Comparison of ENCODE assay signal across 15 cellular contexts in the genomic region with DNA sequence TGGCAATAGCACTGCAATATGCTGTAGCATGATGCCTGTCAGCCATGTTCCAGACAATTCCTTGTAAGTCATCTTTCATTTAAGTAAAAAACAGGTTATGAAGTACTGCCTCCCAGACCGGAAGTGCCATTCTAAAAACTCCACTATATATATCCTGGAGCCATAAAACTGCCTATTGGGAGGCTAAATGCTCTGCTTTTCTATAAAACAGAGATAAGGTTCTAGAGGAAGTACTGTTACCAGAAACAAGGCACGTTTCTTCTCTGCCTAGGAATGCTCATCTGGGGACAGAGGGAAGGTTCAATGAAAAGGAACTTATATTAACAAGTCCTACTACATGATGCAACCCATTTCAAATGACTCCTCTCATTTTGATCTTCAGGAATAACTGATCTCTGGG.
DNase-seq lines count a peak whose midpoint lies in the region; ATAC-seq, FAIRE-seq and TF ChIP-seq lines count a peak whose summit lies in the region.
"Had no signal": no experiment of that assay in that cellular context is flagged by ENCODE, and none has a peak within 500 bp of the region (broad histone marks: within the 10 kb centered on the region; RNA-seq: fewer than 3 reads in every experiment).

No MANE protein-coding gene starts in this region.

- H3K79me2 ChIP-seq in endothelial cell of umbilical vein (ENCODE audit: control insufficient read depth, insufficient read depth, low read length) = no peaks in the 10 kb centered on the region
- no peaks in the 10 kb centered on the region for H3K79me2 ChIP-seq in MM.1S (ENCODE audit: low read length)

- intact Hi-C loops in endothelial cell of umbilical vein (cut with micrococcal nuclease) = loop anchor here (5.0 kb wide), 1 partner anchor 577 kb away; no protein-coding TSS in a partner anchor

- H3K27me3 Mint-ChIP-seq in activated T-cell treated with anti-CD3 and anti-CD28 coated beads, Interleukin-2, amount 50 U/mL, for 72 hours (ENCODE audit: low read depth) = no peaks in the 10 kb centered on the region

- FAIRE-seq in GM12891 (lab: Jason Lieb, UNC) = peak; percentile 35
- no peak for FAIRE-seq in endothelial cell of umbilical vein (lab: Jason Lieb, UNC)
- FAIRE-seq: A549 had no signal

- H3K4me1 Mint-ChIP-seq in activated T-cell treated with anti-CD3 and anti-CD28 coated beads, Interleukin-2, amount 50 U/mL, for 72 hours (ENCODE audit: low read depth) = peaks cover 3% of the 10 kb centered on the region

- H3K9me3 ChIP-seq in endothelial cell of umbilical vein (replicated peaks; ENCODE audit: control insufficient read depth, insufficient read depth, low read length) (no peaks in the 10 kb centered on the region), MM.1S (replicated peaks; ENCODE audit: insufficient read depth, low read length) (no peaks in the 10 kb centered on the region)
- H3K9me3 ChIP-seq: A549 had no signal

- no peaks in the 10 kb centered on the region for H3K9me2 ChIP-seq in MM.1S (replicated peaks; ENCODE audit: insufficient read depth, low read length)

- H3K4me1 ChIP-seq in endothelial cell of umbilical vein (ENCODE audit: control insufficient read depth, extremely low read depth, insufficient read depth, low read length) (peaks cover 3% of the 10 kb centered on the region), MM.1S (ENCODE audit: low read length) (no peaks in the 10 kb centered on the region)

- peaks cover 0 to 2% of the 10 kb centered on the region in 2 donors for H3K9me3 Mint-ChIP-seq in activated T-cell treated with anti-CD3 and anti-CD28 coated beads, Interleukin-2, amount 50 U/mL, for 72 hours
- H3K9me3 Mint-ChIP-seq: CD8-positive, alpha-beta T cell had no signal

- H4K20me1 ChIP-seq in endothelial cell of umbilical vein (replicated peaks; ENCODE audit: control insufficient read depth, extremely low read depth, insufficient read depth, low read length) = no peaks in the 10 kb centered on the region
- H4K20me1 ChIP-seq in MM.1S (ENCODE audit: insufficient read depth, low read length) = no peaks in the 10 kb centered on the region

- dilution Hi-C loops in endothelial cell of umbilical vein (cut with MboI; ENCODE audit: extremely low pct_ligation_motif_present, low sequenced_read_pairs) = no loop called here

- H3K27ac Mint-ChIP-seq in activated T-cell treated with anti-CD3 and anti-CD28 coated beads, Interleukin-2, amount 50 U/mL, for 72 hours = no peak overlapping the region
- H3K27ac Mint-ChIP-seq: CD14-positive monocyte; CD8-positive, alpha-beta T cell had no signal

- H3F3A ChIP-seq in MM.1S (ENCODE audit: insufficient read depth, low read length) = no peaks in the 10 kb centered on the region

- H3K9ac ChIP-seq in endothelial cell of umbilical vein (replicated peaks; ENCODE audit: extremely low read depth, insufficient read depth, low read length) (no peak overlapping the region), MM.1S (ENCODE audit: low read length) (no peak overlapping the region)

- no peaks in the 10 kb centered on the region for H3K9me1 ChIP-seq in endothelial cell of umbilical vein (replicated peaks; ENCODE audit: control insufficient read depth, extremely low read depth, insufficient read depth, low read length)

- H3K36me3 ChIP-seq in endothelial cell of umbilical vein (ENCODE audit: control insufficient read depth in 2 of 2, extremely low read depth in 1 of 2, insufficient read depth in 2 of 2, low read length in 2 of 2) (no peaks in the 10 kb centered on the region), MM.1S (replicated peaks; ENCODE audit: insufficient read depth, low read length) (no peaks in the 10 kb centered on the region)

- ATAC-seq in activated T-cell treated with anti-CD3 and anti-CD28 coated beads, Interleukin-2, amount 50 U/mL, for 72 hours (replicated peaks in 1 of 2) = no peak
- ATAC-seq: A549; CD8-positive, alpha-beta T cell had no signal

- TF ChIP-seq POLR2A in GM12891 (IDR thresholded peaks at IDR 0.05; ENCODE audit: low read depth, low read length) (no peak; the same call in 1 of the 2 replicates), endothelial cell of umbilical vein (IDR thresholded peaks at IDR 0.05; ENCODE audit: low read depth, low read length) (no peak)

- H3K36me3 Mint-ChIP-seq in activated T-cell treated with anti-CD3 and anti-CD28 coated beads, Interleukin-2, amount 50 U/mL, for 72 hours (ENCODE audit: insufficient read depth in 2 of 2) = peaks cover 0 to 5% of the 10 kb centered on the region in 2 donors

- no peak overlapping the region for H3K4me3 ChIP-seq in endothelial cell of umbilical vein (replicated peaks in 1 of 3; ENCODE audit: insufficient read depth in 1 of 3, low read depth in 1 of 3, low read length in 3 of 3)
- no peak overlapping the region for H3K4me3 ChIP-seq in MM.1S (ENCODE audit: low read length)
- H3K4me3 ChIP-seq: A549 had no signal

- no peak overlapping the region for H3K27ac ChIP-seq in endothelial cell of umbilical vein (ENCODE audit: insufficient read depth, low read depth, low read length)
- H3K27ac ChIP-seq in MM.1S (ENCODE audit: low read length) = no peak overlapping the region
- H3K27ac ChIP-seq: A549, HL-60 had no signal

- TF ChIP-seq CTCF in endothelial cell of umbilical vein (IDR thresholded peaks at IDR 0.05; ENCODE audit: extremely low read depth in 1 of 2, insufficient read depth in 1 of 2, low read depth in 1 of 2, low read length in 2 of 2) = no peak
- no peak for TF ChIP-seq CTCF in MM.1S (IDR thresholded peaks at IDR 0.05; ENCODE audit: low read length)

- no peak overlapping the region for H3K4me3 Mint-ChIP-seq in activated T-cell treated with anti-CD3 and anti-CD28 coated beads, Interleukin-2, amount 50 U/mL, for 72 hours
- H3K4me3 Mint-ChIP-seq: CD14-positive monocyte; CD8-positive, alpha-beta T cell had no signal

- CTCF ChIA-PET in endothelial cell of umbilical vein (lab: Charles Lee) = interaction anchor here (0.6 kb wide), 1 partner anchor 325 kb away, joined by 5 read pairs; no protein-coding TSS in a partner anchor

- POLR2A ChIA-PET in endothelial cell of umbilical vein (lab: Charles Lee) = no interaction called here

- H2AFZ ChIP-seq in endothelial cell of umbilical vein (ENCODE audit: low read depth, low read length) (no peak overlapping the region), MM.1S (ENCODE audit: low read length) (no peak overlapping the region)

- H3K4me2 ChIP-seq in endothelial cell of umbilical vein (ENCODE audit: insufficient read depth, low read length) = no peak overlapping the region
- H3K4me2 ChIP-seq in MM.1S (ENCODE audit: low read depth, low read length) = no peak overlapping the region
- H3K4me2 ChIP-seq: A549 had no signal

- DNase-seq in GM12891 (ENCODE audit: insufficient read length, low spot score) (no peak), OCI-M1 (lab: John Stamatoyannopoulos, UW) (peak; percentile 43), endothelial cell of umbilical vein (ENCODE audit: low read depth, low spot score) (peak; percentile 50), superior temporal gyrus (ENCODE audit: extremely low spot score) (peak; percentile 5), DMS 273 treated with DMSO at 0.1 percent for 48 hours (lab: John Stamatoyannopoulos, UW) (no peak), MM.1S (no peak)
- DNase-seq in activated T-cell treated with anti-CD3 and anti-CD28 coated beads, Interleukin-2, amount 50 U/mL, for 72 hours = no peak
- DNase-seq: CD8-positive, alpha-beta T cell; DMS153; DND-41; GF-D8; HCEC 1CT had no signal

- BruUV-seq in endothelial cell of umbilical vein (replicated peaks; lab: Mats Ljungman, UMichigan) = no TSS peak

- no peaks in the 10 kb centered on the region for H3K27me3 ChIP-seq in endothelial cell of umbilical vein (ENCODE audit: control insufficient read depth in 2 of 2, insufficient read depth in 2 of 2, low read length in 2 of 2)
- no peaks in the 10 kb centered on the region for H3K27me3 ChIP-seq in MM.1S (replicated peaks; ENCODE audit: insufficient read depth, low read length)

TF ChIP-seq in GM12891, 5 proteins besides CTCF, POLR2A, EP300 and RAD21:
- no peak for TF ChIP-seq POU2F2 (IDR thresholded peaks at IDR 0.05; ENCODE audit: low read depth, low read length)
- no peak for TF ChIP-seq TAF1 (IDR thresholded peaks at IDR 0.05; ENCODE audit: low read depth, low read length)
- TF ChIP-seq PAX5 (IDR thresholded peaks at IDR 0.05; ENCODE audit: insufficient read depth, low read length, severe bottlenecking) = no peak
- peak; percentile 56; the same call in 1 of the 2 replicates for TF ChIP-seq POLR2AphosphoS5 (IDR thresholded peaks at IDR 0.05; ENCODE audit: low read depth, low read length)
TF ChIP-seq in GM12891: peak in this region for 1.

TF ChIP-seq in endothelial cell of umbilical vein, 7 proteins besides CTCF, POLR2A, EP300 and RAD21:
- TF ChIP-seq FOS (IDR thresholded peaks at IDR 0.05; ENCODE audit: borderline replicate concordance, insufficient read depth, low read length) = no peak
- no peak for TF ChIP-seq JUN (IDR thresholded peaks at IDR 0.05; ENCODE audit: borderline replicate concordance, insufficient read depth, insufficient read length, low read depth)
- no peak for TF ChIP-seq MYC (IDR thresholded peaks at IDR 0.05; ENCODE audit: low read depth, low read length)
- no peak for TF ChIP-seq POLR2AphosphoS5 (IDR thresholded peaks at IDR 0.05; ENCODE audit: insufficient read depth, low read depth, low read length)

Comparison
In these comparisons a context has a peak if more than half of its experiments do, and no peak if none do; other contexts are left out.
1. DNase-seq: peak in OCI-M1 (single experiment), endothelial cell of umbilical vein (single experiment) and superior temporal gyrus (single experiment); none in GM12891 (single experiment), DMS 273 treated with DMSO at 0.1 percent for 48 hours (single experiment), MM.1S (single experiment) and activated T-cell treated with anti-CD3 and anti-CD28 coated beads, Interleukin-2, amount 50 U/mL, for 72 hours (0 of 2).